1 cellular context compared by ENCODE assay signal in genomic region chr15:71841563-71841962, GRCh38.
TF ChIP-seq lines count a peak whose summit lies in the region.

No MANE protein-coding gene starts in this region.

TF ChIP-seq in GM23338, 12 proteins besides CTCF, POLR2A, EP300 and RAD21 (continued from another document):
- no peak for TF ChIP-seq ETS1 (IDR thresholded peaks at IDR 0.05)
- TF ChIP-seq ZNF462 (CRISPR knock-in tag; IDR thresholded peaks at IDR 0.05): no peak
